Comparison of ENCODE assay signal across 12 cellular contexts in genomic region chr5:169695919-169696490, GRCh38. TPM values are rescaled to one million over a fixed set of nuclear protein-coding genes. Genes with fewer than 3 reads are reported as not detected.
DNase-seq lines count a peak whose midpoint lies in the region; ATAC-seq and TF ChIP-seq lines count a peak whose summit lies in the region.
"Had no signal": no experiment of that assay in that cellular context is flagged by ENCODE, and none has a peak within 500 bp of the region (broad histone marks: within the 10 kb centered on the region; RNA-seq: fewer than 3 reads in every experiment).

No MANE protein-coding gene starts in this region.

- intact Hi-C loops in sciatic nerve (cut with DNase I): no loop called here

- H3K4me3 ChIP-seq in astrocyte of the spinal cord (ENCODE audit: low read depth, low read length): no peak overlapping the region
- H3K4me3 ChIP-seq: upper lobe of left lung had no signal

- peak; percentile 94 for DNase-seq in AG09319 (ENCODE audit: extremely low read depth, low read depth)
- DNase-seq in HS-5 (ENCODE audit: low read depth): peak; percentile 99
- peak; percentile 99 for DNase-seq in astrocyte of the spinal cord (ENCODE audit: low read depth, low spot score)
- DNase-seq in kidney tubule cell (ENCODE audit: low spot score): peak; percentile 100
- no peak for DNase-seq in sciatic nerve (ENCODE audit: low spot score)
- no peak for DNase-seq in activated naive CD4-positive, alpha-beta T cell (lab: John Stamatoyannopoulos, UW)
- no peak for DNase-seq in UCSD-AML1 (lab: John Stamatoyannopoulos, UW; ENCODE audit: unreplicated experiment)
- DNase-seq: activated CD8-positive, alpha-beta memory T cell treated with anti-CD3 and anti-CD28 coated beads for 24 hours; NCI-H1694 treated with DMSO at 0.1 percent for 48 hours; stimulated activated CD4-positive, alpha-beta T cell treated with anti-CD3 and anti-CD28 coated beads, Interleukin-4, amount 100 ng/mL, for 4 hours; upper lobe of left lung had no signal

- ATAC-seq in sciatic nerve: no peak
- no peak for ATAC-seq in GM19397 (IDR thresholded peaks at IDR 0.05; ENCODE audit: unreplicated experiment)

- in situ Hi-C loops in astrocyte of the spinal cord (cut with HindIII; ENCODE audit: low sequenced_read_pairs): no loop called here

- TF ChIP-seq CTCF in AG09319 (IDR thresholded peaks at IDR 0.05; ENCODE audit: low read depth, low read length) (no peak), astrocyte of the spinal cord (IDR thresholded peaks at IDR 0.05; ENCODE audit: low read depth, low read length) (no peak)

RNA-seq across cellular contexts. Expression of gene DOCK2, which starts 58.9 kb away (rescaled TPM):
- total RNA-seq in sciatic nerve: 32.9 TPM

Comparison
In these comparisons a context has a peak if more than half of its experiments do, and no peak if none do; other contexts are left out.
1. DNase-seq: peak in AG09319 (single experiment), HS-5 (single experiment), astrocyte of the spinal cord (single experiment) and kidney tubule cell (single experiment); none in sciatic nerve (single experiment), activated naive CD4-positive, alpha-beta T cell (0 of 4) and UCSD-AML1 (single experiment).